Comparison of ENCODE assay signal across 29 cellular contexts in genomic region chr6:140264451-140264850, GRCh38.
"Had no signal": no experiment of that assay in that cellular context is flagged by ENCODE, and none has a peak within 500 bp of the region (broad histone marks: within the 10 kb centered on the region; RNA-seq: fewer than 3 reads in every experiment).

No MANE protein-coding gene starts in this region.

- H3K27ac Mint-ChIP-seq: activated CD4-positive, alpha-beta T cell treated with anti-CD3 and anti-CD28 coated beads for 36 hours; activated naive CD4-positive, alpha-beta T cell treated with anti-CD3 and anti-CD28 coated beads, Interleukin-2, amount 50 U/mL, for 72 hours; activated T-cell treated with anti-CD3 and anti-CD28 coated beads, Interleukin-2, amount 50 U/mL, for 72 hours; natural killer cell treated with Interleukin-12 subunit alpha and Interleukin-12 subunit beta and Interleukin-15 and Interleukin-18, amount 100 ng/mL, for 72 hours; progenitor cell of endocrine pancreas; stimulated activated memory B cell treated with anti-CD40 and anti-IgM and Interleukin-4, amounts not matched to agents 10 μg/mL and 1 μg/mL and 100 μg/mL, for 72 hours; stimulated activated naive CD8-positive, alpha-beta T cell treated with anti-CD3 and anti-CD28 coated beads, Interleukin-15, amount 100 ng/mL, for 72 hours; T-cell; T-helper 2 cell treated with Interferon-gamma antibody and Interleukin-4, amounts not matched to agents 5 μg/mL and 100 μg/mL, for 36 hours had no signal

- H3K36me3 Mint-ChIP-seq: activated naive CD4-positive, alpha-beta T cell treated with anti-CD3 and anti-CD28 coated beads, Interleukin-2, amount 50 U/mL, for 72 hours; natural killer cell treated with Interleukin-12 subunit alpha and Interleukin-12 subunit beta and Interleukin-15 and Interleukin-18, amount 100 ng/mL, for 72 hours; stimulated activated memory B cell treated with anti-CD40 and anti-IgM and Interleukin-4, amounts not matched to agents 10 μg/mL and 1 μg/mL and 100 μg/mL, for 72 hours; T-cell had no signal

- H3K4me1 ChIP-seq: breast epithelium, suprapubic skin, tibial artery, upper lobe of right lung had no signal

- H3K4me3 ChIP-seq: breast epithelium, mucosa of descending colon, sigmoid colon, smooth muscle cell, suprapubic skin, tibial artery, upper lobe of right lung had no signal

- H3K27ac ChIP-seq: breast epithelium, sigmoid colon, suprapubic skin, tibial artery, upper lobe of right lung had no signal

- H3K4me1 Mint-ChIP-seq: activated CD4-positive, alpha-beta T cell treated with anti-CD3 and anti-CD28 coated beads for 36 hours; stimulated activated memory B cell treated with anti-CD40 and anti-IgM and Interleukin-4, amounts not matched to agents 10 μg/mL and 1 μg/mL and 100 μg/mL, for 72 hours; stimulated activated naive CD8-positive, alpha-beta T cell treated with anti-CD3 and anti-CD28 coated beads, Interleukin-15, amount 100 ng/mL, for 72 hours; T-cell had no signal

- DNase-seq: activated CD4-positive, alpha-beta T cell treated with anti-CD3 and anti-CD28 coated beads for 36 hours; activated CD4-positive, alpha-beta T cell treated with anti-CD3 and anti-CD28 coated beads, Interleukin-2, amount 50 U/mL, for 4 hours; activated CD4-positive, CD25-positive, alpha-beta regulatory T cell; activated naive CD4-positive, alpha-beta T cell; activated T-cell treated with anti-CD3 and anti-CD28 coated beads for 4 hours; activated T-cell treated with anti-CD3 and anti-CD28 coated beads, Interleukin-2, amount 50 U/mL, for 72 hours; aorta; central memory CD4-positive, alpha-beta T cell; islet precursor cell; left ventricle myocardium superior; mucosa of descending colon; sigmoid colon; stimulated activated CD4-positive, alpha-beta T cell treated with anti-CD3 and anti-CD28 coated beads, Interleukin-1b, Interleukin-23, amount 100 ng/mL, for 48 hours; stimulated activated CD4-positive, alpha-beta T cell treated with anti-CD3 and anti-CD28 coated beads, Interleukin-4, amount 100 ng/mL, for 4 hours; stimulated activated CD8-positive, alpha-beta memory T cell treated with anti-CD3 and anti-CD28 coated beads, Interleukin-4, amount 100 ng/mL, for 48 hours; stimulated activated naive CD8-positive, alpha-beta T cell treated with anti-CD3 and anti-CD28 coated beads, Interleukin-15, amount 100 ng/mL, for 72 hours; T-cell; tibial artery; upper lobe of right lung had no signal

- H3K36me3 ChIP-seq: breast epithelium, sigmoid colon, suprapubic skin, tibial artery, upper lobe of right lung had no signal

- H3K9me3 Mint-ChIP-seq: activated naive CD4-positive, alpha-beta T cell treated with anti-CD3 and anti-CD28 coated beads, Interleukin-2, amount 50 U/mL, for 72 hours; activated T-cell treated with anti-CD3 and anti-CD28 coated beads, Interleukin-2, amount 50 U/mL, for 72 hours; stimulated activated memory B cell treated with anti-CD40 and anti-IgM and Interleukin-4, amounts not matched to agents 10 μg/mL and 1 μg/mL and 100 μg/mL, for 72 hours; stimulated activated naive CD8-positive, alpha-beta T cell treated with anti-CD3 and anti-CD28 coated beads, Interleukin-15, amount 100 ng/mL, for 72 hours; T-cell; T-helper 2 cell treated with Interferon-gamma antibody and Interleukin-4, amounts not matched to agents 5 μg/mL and 100 μg/mL, for 36 hours had no signal

- H3K27me3 ChIP-seq: breast epithelium, sigmoid colon, suprapubic skin, tibial artery, upper lobe of right lung had no signal

- H3K27me3 Mint-ChIP-seq: progenitor cell of endocrine pancreas; stimulated activated naive CD8-positive, alpha-beta T cell treated with anti-CD3 and anti-CD28 coated beads, Interleukin-15, amount 100 ng/mL, for 72 hours had no signal

- H3K4me2 ChIP-seq: smooth muscle cell had no signal

- ATAC-seq: activated CD4-positive, alpha-beta T cell treated with anti-CD3 and anti-CD28 coated beads for 36 hours; activated naive CD4-positive, alpha-beta T cell treated with anti-CD3 and anti-CD28 coated beads, Interleukin-2, amount 50 U/mL, for 72 hours; activated T-cell treated with anti-CD3 and anti-CD28 coated beads, Interleukin-2, amount 50 U/mL, for 72 hours; esophagus mucosa; left ventricle myocardium superior; mucosa of descending colon; natural killer cell treated with Interleukin-12 subunit alpha and Interleukin-12 subunit beta and Interleukin-15 and Interleukin-18, amount 100 ng/mL, for 72 hours; stimulated activated memory B cell treated with anti-CD40 and anti-IgM and Interleukin-4, amounts not matched to agents 10 μg/mL and 1 μg/mL and 100 μg/mL, for 72 hours; stimulated activated naive CD8-positive, alpha-beta T cell treated with anti-CD3 and anti-CD28 coated beads, Interleukin-15, amount 100 ng/mL, for 72 hours; T-cell; upper lobe of right lung had no signal

- H3K9me3 ChIP-seq: breast epithelium, sigmoid colon, suprapubic skin, tibial artery, upper lobe of right lung had no signal

- FAIRE-seq: frontal cortex had no signal

- H3K4me3 Mint-ChIP-seq: activated CD4-positive, alpha-beta T cell treated with anti-CD3 and anti-CD28 coated beads for 36 hours; activated T-cell treated with anti-CD3 and anti-CD28 coated beads, Interleukin-2, amount 50 U/mL, for 72 hours; natural killer cell treated with Interleukin-12 subunit alpha and Interleukin-12 subunit beta and Interleukin-15 and Interleukin-18, amount 100 ng/mL, for 72 hours; stimulated activated memory B cell treated with anti-CD40 and anti-IgM and Interleukin-4, amounts not matched to agents 10 μg/mL and 1 μg/mL and 100 μg/mL, for 72 hours; stimulated activated naive CD8-positive, alpha-beta T cell treated with anti-CD3 and anti-CD28 coated beads, Interleukin-15, amount 100 ng/mL, for 72 hours; T-cell; T-helper 2 cell treated with Interferon-gamma antibody and Interleukin-4, amounts not matched to agents 5 μg/mL and 100 μg/mL, for 36 hours had no signal
